18 cellular contexts compared by ENCODE assay signal in genomic region chr2:6791682-6792081, GRCh38.
DNase-seq lines count a peak whose midpoint lies in the region; ATAC-seq and TF ChIP-seq lines count a peak whose summit lies in the region.
"Had no signal": no experiment of that assay in that cellular context is flagged by ENCODE, and none has a peak within 500 bp of the region (broad histone marks: within the 10 kb centered on the region; RNA-seq: fewer than 3 reads in every experiment).

No MANE protein-coding gene starts in this region.

- H3K9me2 ChIP-seq in SK-N-SH: no peaks in the 10 kb centered on the region

- H4K8ac ChIP-seq in mesendoderm (ENCODE audit: low read depth, low read length): no peak overlapping the region

- no peaks in the 10 kb centered on the region for H3K36me3 ChIP-seq in SK-N-SH (replicated peaks in 1 of 2; ENCODE audit: control insufficient read depth in 1 of 2, insufficient read depth in 2 of 2, low read length in 1 of 2)
- no peaks in the 10 kb centered on the region for H3K36me3 ChIP-seq in mesendoderm (ENCODE audit: control insufficient read depth, insufficient read depth, low read length)

- intact Hi-C loops in dorsolateral prefrontal cortex (cut with DNase I): no loop called here

- POLR2A ChIA-PET in SK-N-SH (lab: Yijun Ruan, JAX): no interaction called here

- peak; percentile 21; the same call in 1 of the 2 replicates for TF ChIP-seq CTCF in SK-N-SH (IDR thresholded peaks at IDR 0.05)
- TF ChIP-seq CTCF in dorsolateral prefrontal cortex (IDR thresholded peaks at IDR 0.05 in 54 of 56, conservative IDR thresholded peaks at IDR 0.05 in 2 of 56; ENCODE audit: low read depth in 1 of 56, partially characterized antibody in 56 of 56): no peak

- H2BK5ac ChIP-seq in mesendoderm (ENCODE audit: low read length): no peak overlapping the region

- H3K9ac ChIP-seq in SK-N-SH: no peak overlapping the region
- H3K9ac ChIP-seq in mesendoderm (ENCODE audit: low read length): no peak overlapping the region

- no peak overlapping the region for H2AK5ac ChIP-seq in mesendoderm (ENCODE audit: low read length)

- H3K27ac ChIP-seq in SK-N-SH (ENCODE audit: low read depth in 2 of 2, low read length in 1 of 2): no peak overlapping the region
- H3K27ac ChIP-seq in mesendoderm (ENCODE audit: low read depth, low read length): no peak overlapping the region
- H3K27ac ChIP-seq in dorsolateral prefrontal cortex: no peak overlapping the region
- H3K27ac ChIP-seq: skin epidermis had no signal

- no peak overlapping the region for H2BK15ac ChIP-seq in mesendoderm (replicated peaks; ENCODE audit: low read depth)

- H3K18ac ChIP-seq in mesendoderm (ENCODE audit: low read length): no peak overlapping the region

- no peak overlapping the region for H2BK120ac ChIP-seq in mesendoderm (ENCODE audit: low read depth, low read length)

- WGBS in SK-N-SH (ENCODE audit: low lambda C conversion rate): 59% methylated on average over 4 of the region's 4 CpGs
- no CpG with 5 or more reads among the region's 4 CpGs for WGBS in mesendoderm (ENCODE audit: extremely low coverage, insufficient coverage, low lambda C conversion rate)

- H3F3A ChIP-seq in SK-N-SH (replicated peaks; ENCODE audit: insufficient read depth): no peaks in the 10 kb centered on the region

- no peak for ATAC-seq in HG02678 (IDR thresholded peaks at IDR 0.05; ENCODE audit: unreplicated experiment)
- ATAC-seq in GM18502 (IDR thresholded peaks at IDR 0.05; ENCODE audit: poor library complexity, unreplicated experiment): no peak
- ATAC-seq: activated T-cell treated with anti-CD3 and anti-CD28 coated beads, Interleukin-2, amount 50 U/mL, for 72 hours; CD8-positive, alpha-beta T cell had no signal

- TF ChIP-seq EP300 in SK-N-SH (IDR thresholded peaks at IDR 0.05; ENCODE audit: borderline replicate concordance in 1 of 2, low read depth in 1 of 2, low read length in 1 of 2): no peak

- H3K4me1 ChIP-seq in SK-N-SH (ENCODE audit: control insufficient read depth in 1 of 2, insufficient read depth in 2 of 2, low read depth in 1 of 2, low read length in 1 of 2) (peaks cover 0 to 7% of the 10 kb centered on the region in 2 experiments; a peak in 1 of 4 replicates), mesendoderm (ENCODE audit: control insufficient read depth, low read depth, low read length) (no peaks in the 10 kb centered on the region)

- no peaks in the 10 kb centered on the region for H3K79me1 ChIP-seq in mesendoderm (ENCODE audit: low read length)

- no peaks in the 10 kb centered on the region for H3K9me3 ChIP-seq in SK-N-SH

- H3K79me2 ChIP-seq in SK-N-SH (ENCODE audit: insufficient read depth) (no peaks in the 10 kb centered on the region), mesendoderm (ENCODE audit: control insufficient read depth, insufficient read depth, low read length) (no peaks in the 10 kb centered on the region)

- no peak overlapping the region for H3K4ac ChIP-seq in mesendoderm (ENCODE audit: low read depth, low read length)

- no peak overlapping the region for H4K5ac ChIP-seq in mesendoderm (ENCODE audit: low read length)

- CTCF ChIA-PET in SK-N-SH (lab: Yijun Ruan, JAX): interaction anchor here (1.1 to 2.5 kb wide), 4 partner anchors 9 to 36 kb away, joined by 3 to 10 read pairs (median 4); no protein-coding TSS in a partner anchor

- H3K4me2 ChIP-seq in SK-N-SH (no peak overlapping the region; the same call in 1 of the 2 replicates), mesendoderm (ENCODE audit: low read length) (no peak overlapping the region)

- no peak overlapping the region for H3K4me3 ChIP-seq in SK-N-SH (ENCODE audit: low read depth in 2 of 2, low read length in 1 of 2)
- no peak overlapping the region for H3K4me3 ChIP-seq in mesendoderm (ENCODE audit: low read length)
- no peak overlapping the region for H3K4me3 ChIP-seq in dorsolateral prefrontal cortex
- H3K4me3 ChIP-seq: skin epidermis had no signal

- H4K20me1 ChIP-seq in SK-N-SH (ENCODE audit: insufficient read depth): no peaks in the 10 kb centered on the region

- H3K27me3 ChIP-seq in SK-N-SH (ENCODE audit: insufficient read depth) (no peaks in the 10 kb centered on the region), mesendoderm (ENCODE audit: insufficient read depth, low read length, poor library complexity) (no peaks in the 10 kb centered on the region), dorsolateral prefrontal cortex (peaks cover 0 to 18% (median 0%) of the 10 kb centered on the region in 45 donors)

- DNase-seq in DMS 273 (lab: John Stamatoyannopoulos, UW; ENCODE audit: unreplicated experiment) (peak; percentile 24), DMS 273 treated with DMSO at 0.1 percent for 48 hours (lab: John Stamatoyannopoulos, UW) (no peak), HT1080 (ENCODE audit: low read depth) (peak; percentile 26), SK-N-SH (no peak), mesendoderm (peak; percentile 64), dorsolateral prefrontal cortex (no peak)
- DNase-seq: 8988T; activated CD4-positive, alpha-beta T cell treated with anti-CD3 and anti-CD28 coated beads, Interleukin-2, amount 50 U/mL, for 1 hour; activated T-cell treated with anti-CD3 and anti-CD28 coated beads, Interleukin-2, amount 50 U/mL, for 72 hours; CD8-positive, alpha-beta T cell; cerebellar nuclear complex; HCEC 1CT; nucleus accumbens; RPMI8226; stimulated activated naive CD4-positive, alpha-beta T cell treated with Interleukin-2 at 50 U/mL for 16 hours had no signal

- no peak overlapping the region for H2AFZ ChIP-seq in SK-N-SH (ENCODE audit: low read depth)

- H3K23ac ChIP-seq in mesendoderm (ENCODE audit: low read length): no peak overlapping the region

- TF ChIP-seq RAD21 in SK-N-SH (IDR thresholded peaks at IDR 0.05; ENCODE audit: low read length): no peak

- no peak overlapping the region for H3K56ac ChIP-seq in mesendoderm (ENCODE audit: low read length)

TF ChIP-seq in SK-N-SH, 30 proteins besides CTCF, POLR2A, EP300 and RAD21 (continues in another document):
- TF ChIP-seq TAF1 (IDR thresholded peaks at IDR 0.05; ENCODE audit: borderline replicate concordance, low read depth, low read length) (no peak), GABPA (IDR thresholded peaks at IDR 0.05; ENCODE audit: low read depth) (no peak), RFX5 (IDR thresholded peaks at IDR 0.05; ENCODE audit: low read length) (no peak), PBX3 (IDR thresholded peaks at IDR 0.05) (no peak), NFIC (IDR thresholded peaks at IDR 0.05; ENCODE audit: borderline replicate concordance) (no peak), ELF1 (IDR thresholded peaks at IDR 0.05) (no peak), TCF12 (IDR thresholded peaks at IDR 0.05) (no peak), TEAD4 (IDR thresholded peaks at IDR 0.05; ENCODE audit: borderline replicate concordance, insufficient read depth) (no peak), USF2 (IDR thresholded peaks at IDR 0.05; ENCODE audit: borderline replicate concordance, low read depth, low read length) (no peak), JUND (IDR thresholded peaks at IDR 0.05) (no peak), SMC3 (IDR thresholded peaks at IDR 0.05; ENCODE audit: low read depth, low read length) (no peak), USF1 (IDR thresholded peaks at IDR 0.05; ENCODE audit: borderline replicate concordance, low read depth) (no peak), EZH2phosphoT487 (IDR thresholded peaks at IDR 0.05; ENCODE audit: borderline replicate concordance, low read depth) (no peak), RXRA (IDR thresholded peaks at IDR 0.05; ENCODE audit: borderline replicate concordance, low read depth) (no peak), POLR2AphosphoS5 (IDR thresholded peaks at IDR 0.05; ENCODE audit: low read depth, low read length) (no peak)
- TF ChIP-seq, protein P1, sequence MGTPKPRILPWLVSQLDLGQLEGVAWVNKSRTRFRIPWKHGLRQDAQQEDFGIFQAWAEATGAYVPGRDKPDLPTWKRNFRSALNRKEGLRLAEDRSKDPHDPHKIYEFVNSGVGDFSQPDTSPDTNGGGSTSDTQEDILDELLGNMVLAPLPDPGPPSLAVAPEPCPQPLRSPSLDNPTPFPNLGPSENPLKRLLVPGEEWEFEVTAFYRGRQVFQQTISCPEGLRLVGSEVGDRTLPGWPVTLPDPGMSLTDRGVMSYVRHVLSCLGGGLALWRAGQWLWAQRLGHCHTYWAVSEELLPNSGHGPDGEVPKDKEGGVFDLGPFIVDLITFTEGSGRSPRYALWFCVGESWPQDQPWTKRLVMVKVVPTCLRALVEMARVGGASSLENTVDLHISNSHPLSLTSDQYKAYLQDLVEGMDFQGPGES (IDR thresholded peaks at IDR 0.05; ENCODE audit: low read depth, low read length): no peak

Comparison
In these comparisons a context has a peak if more than half of its experiments do, and no peak if none do; other contexts are left out.
1. DNase-seq: peak in DMS 273 (single experiment), HT1080 (single experiment) and mesendoderm (single experiment); none in DMS 273 treated with DMSO at 0.1 percent for 48 hours (single experiment), SK-N-SH (single experiment) and dorsolateral prefrontal cortex (0 of 10).